1 cellular context compared by ENCODE assay signal in genomic region chr4:111011458-111011857, GRCh38.
TF ChIP-seq lines count a peak whose summit lies in the region.

No MANE protein-coding gene starts in this region.

TF ChIP-seq in HCT116, 20 proteins besides CTCF, POLR2A, EP300 and RAD21 (continued from another document):
- TF ChIP-seq REST (IDR thresholded peaks at IDR 0.05; ENCODE audit: low read depth): no peak
